Comparison of ENCODE assay signal across 33 cellular contexts in genomic region chr1:30870035-30870434, GRCh38.
"Had no signal": no experiment of that assay in that cellular context is flagged by ENCODE, and none has a peak within 500 bp of the region (broad histone marks: within the 10 kb centered on the region; RNA-seq: fewer than 3 reads in every experiment).

No MANE protein-coding gene starts in this region.

- H3K4me1 ChIP-seq: ascending aorta, breast epithelium, colonic mucosa, esophagus squamous epithelium had no signal

- H3K36me3 ChIP-seq: breast epithelium, colonic mucosa had no signal

- H3K27ac Mint-ChIP-seq: activated B cell treated with CpG ODN at 0.5 μM for 24 hours; activated CD8-positive, alpha-beta T cell treated with anti-CD3 and anti-CD28 coated beads for 36 hours; activated naive CD8-positive, alpha-beta T cell; activated T-helper 17 cell treated with anti-CD3 and anti-CD28 coated beads, Interleukin-2, amount 50 U/mL, for 72 hours; T-helper 17 cell; T-helper 2 cell treated with Interferon-gamma antibody and Interleukin-4, amounts not matched to agents 5 μg/mL and 100 μg/mL, for 36 hours had no signal

- FAIRE-seq: endometrium, endothelial cell of umbilical vein had no signal

- H3K4me3 ChIP-seq: ascending aorta, breast epithelium, cardiac muscle cell, colonic mucosa, esophagus squamous epithelium had no signal

- H3K9me3 ChIP-seq: ascending aorta, colonic mucosa had no signal

- ATAC-seq: activated CD4-positive, CD25-positive, alpha-beta regulatory T cell treated with anti-CD3 and anti-CD28 coated beads, Interleukin-2, amount 50 U/mL, for 24 hours; activated CD8-positive, alpha-beta T cell treated with anti-CD3 and anti-CD28 coated beads for 36 hours; activated T-cell treated with anti-CD3 and anti-CD28 coated beads, Interleukin-2, amount 50 U/mL, for 4 hours; activated T-helper 17 cell treated with anti-CD3 and anti-CD28 coated beads, Interleukin-2, amount 50 U/mL, for 72 hours; T-helper 17 cell had no signal

- H3K27me3 ChIP-seq: ascending aorta, breast epithelium, cardiac muscle cell, colonic mucosa had no signal

- H3K4me3 Mint-ChIP-seq: activated B cell treated with CpG ODN at 0.5 μM for 24 hours; activated CD8-positive, alpha-beta T cell treated with anti-CD3 and anti-CD28 coated beads for 36 hours; activated naive CD8-positive, alpha-beta T cell; activated T-cell treated with anti-CD3 and anti-CD28 coated beads, Interleukin-2, amount 50 U/mL, for 4 hours; activated T-helper 17 cell treated with anti-CD3 and anti-CD28 coated beads, Interleukin-2, amount 50 U/mL, for 72 hours; brain; T-helper 17 cell; T-helper 2 cell treated with Interferon-gamma antibody and Interleukin-4, amounts not matched to agents 5 μg/mL and 100 μg/mL, for 36 hours had no signal

- DNase-seq: activated B cell treated with CpG ODN at 0.5 μM for 24 hours; activated CD4-positive, alpha-beta T cell treated with anti-CD3 and anti-CD28 coated beads for 48 hours; activated CD4-positive, alpha-beta T cell treated with anti-CD3 and anti-CD28 coated beads, Interleukin-2, amount 50 U/mL, for 1 hour; activated CD4-positive, alpha-beta T cell treated with anti-CD3 and anti-CD28 coated beads, Interleukin-2, amount 50 U/mL, for 48 hours; activated CD8-positive, alpha-beta memory T cell treated with anti-CD3 and anti-CD28 coated beads for 24 hours; activated CD8-positive, alpha-beta T cell treated with anti-CD3 and anti-CD28 coated beads for 36 hours; activated effector memory CD4-positive, alpha-beta T cell treated with Interleukin-2 at 50 U/mL for 16 hours; activated gamma-delta T cell treated with Interleukin-2 at 50 U/mL for 16 hours; activated naive CD4-positive, alpha-beta T cell treated with anti-CD3 and anti-CD28 coated beads, Interleukin-2, amount 50 U/mL, for 16 hours; activated naive CD4-positive, alpha-beta T cell treated with Interleukin-2 at 50 U/mL for 16 hours; activated T-cell treated with anti-CD3 and anti-CD28 coated beads, Interleukin-2, amount 50 U/mL, for 4 hours; amniotic stem cell; central memory CD4-positive, alpha-beta T cell; cerebellar nuclear complex; colonic mucosa; effector CD8-positive, alpha-beta T cell; esophagus squamous epithelium; foreskin melanocyte; T-helper 1 cell; T-helper 17 cell; T1000; WERI-Rb-1 had no signal

- H3K4me1 Mint-ChIP-seq: brain had no signal

- H3K27ac ChIP-seq: ascending aorta, breast epithelium, cardiac muscle cell, colonic mucosa, epithelial cell of prostate, esophagus squamous epithelium, WERI-Rb-1 had no signal

- H3K36me3 Mint-ChIP-seq: activated naive CD8-positive, alpha-beta T cell had no signal

- H3K9me3 Mint-ChIP-seq: activated T-cell treated with anti-CD3 and anti-CD28 coated beads, Interleukin-2, amount 50 U/mL, for 4 hours; activated T-helper 17 cell treated with anti-CD3 and anti-CD28 coated beads, Interleukin-2, amount 50 U/mL, for 72 hours; T-helper 2 cell treated with Interferon-gamma antibody and Interleukin-4, amounts not matched to agents 5 μg/mL and 100 μg/mL, for 36 hours had no signal
